In the genomic region with DNA sequence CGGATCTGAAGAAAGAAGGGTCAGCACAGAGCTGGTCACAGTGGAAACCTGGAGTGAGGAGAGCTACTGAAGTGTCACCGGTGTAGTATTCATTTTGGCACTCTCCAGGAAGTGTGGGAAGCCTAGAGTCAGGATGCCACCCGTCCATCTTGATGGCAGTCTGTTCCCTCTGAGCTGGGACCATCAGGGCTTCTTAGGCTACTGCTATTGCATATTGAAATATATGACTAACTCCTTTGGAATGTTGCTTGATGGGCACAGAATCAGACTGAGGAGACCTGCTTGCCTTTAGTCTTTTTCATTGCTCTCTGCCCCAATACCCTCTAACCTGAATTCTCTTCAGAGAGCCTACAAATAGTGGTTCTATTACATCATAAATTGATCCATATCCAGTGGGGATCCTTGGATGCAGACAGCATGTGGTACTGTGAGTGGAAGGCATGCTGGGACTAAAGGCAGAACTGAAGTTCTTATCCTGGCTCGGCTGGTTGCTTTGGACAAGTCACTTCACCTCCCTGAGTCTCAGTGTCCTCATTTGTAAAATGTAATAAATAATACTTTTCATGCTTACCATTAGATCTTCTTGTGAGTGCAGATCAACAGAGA, we compare ENCODE assay signal across 14 cellular contexts.
DNase-seq lines count a peak whose midpoint lies in the region; ATAC-seq, FAIRE-seq and TF ChIP-seq lines count a peak whose summit lies in the region.
"Had no signal": no experiment of that assay in that cellular context is flagged by ENCODE, and none has a peak within 500 bp of the region (broad histone marks: within the 10 kb centered on the region; RNA-seq: fewer than 3 reads in every experiment).

No MANE protein-coding gene starts in this region.

- peaks cover 7% of the 10 kb centered on the region for H3K4me1 ChIP-seq in keratinocyte (ENCODE audit: control insufficient read depth, extremely low read depth, insufficient read depth, low read length)
- H3K4me1 ChIP-seq: heart left ventricle, thyroid gland had no signal

- ATAC-seq in GM18511 (IDR thresholded peaks at IDR 0.05; ENCODE audit: unreplicated experiment), result no peak
- ATAC-seq in stimulated activated memory B cell treated with anti-CD40 and anti-IgM and Interleukin-4, amounts not matched to agents 10 μg/mL and 1 μg/mL and 100 μg/mL, for 72 hours, result no peak
- ATAC-seq: heart left ventricle had no signal

- H3K4me2 ChIP-seq in keratinocyte (ENCODE audit: control insufficient read depth, extremely low read depth, insufficient read depth, low read depth, low read length), result no peak overlapping the region
- H3K4me2 ChIP-seq: BLaER1 treated with 17β-estradiol and CSF1 and Interleukin-3, amounts not matched to agents 10 nM and 100 nM had no signal

- no peaks in the 10 kb centered on the region for H3K9me3 ChIP-seq in keratinocyte (ENCODE audit: control insufficient read depth, low read depth, low read length)
- H3K9me3 ChIP-seq: heart left ventricle, thyroid gland had no signal

- no peaks in the 10 kb centered on the region for H4K20me1 ChIP-seq in keratinocyte (ENCODE audit: control insufficient read depth, extremely low read depth, insufficient read depth, low read length)
- H4K20me1 ChIP-seq: BLaER1 treated with 17β-estradiol and CSF1 and Interleukin-3, amounts not matched to agents 10 nM and 100 nM had no signal

- no peak overlapping the region for H3K4me3 Mint-ChIP-seq in stimulated activated memory B cell treated with anti-CD40 and anti-IgM and Interleukin-4, amounts not matched to agents 10 μg/mL and 1 μg/mL and 100 μg/mL, for 72 hours

- H3K4me1 Mint-ChIP-seq in stimulated activated memory B cell treated with anti-CD40 and anti-IgM and Interleukin-4, amounts not matched to agents 10 μg/mL and 1 μg/mL and 100 μg/mL, for 72 hours, result no peaks in the 10 kb centered on the region

- no peak overlapping the region for H2AFZ ChIP-seq in keratinocyte (ENCODE audit: control insufficient read depth, low read length)

- FAIRE-seq in bronchial epithelial cell (lab: Jason Lieb, UNC) (peak; percentile 62), keratinocyte (lab: Jason Lieb, UNC) (peak; percentile 85)
- FAIRE-seq: colon had no signal

- H3K27me3 ChIP-seq in bronchial epithelial cell (ENCODE audit: control insufficient read depth, insufficient read depth, low read length) (no peaks in the 10 kb centered on the region), keratinocyte (ENCODE audit: control insufficient read depth, extremely low read depth, insufficient read depth, low read length) (no peaks in the 10 kb centered on the region)
- H3K27me3 ChIP-seq: BLaER1 treated with 17β-estradiol and CSF1 and Interleukin-3, amounts not matched to agents 10 nM and 100 nM; heart left ventricle; thyroid gland had no signal

- no peaks in the 10 kb centered on the region for H3K9me1 ChIP-seq in keratinocyte (ENCODE audit: control insufficient read depth, extremely low read depth, insufficient read depth, low read length)

- dilution Hi-C loops in keratinocyte (cut with MboI; ENCODE audit: extremely low pct_ligation_motif_present, low sequenced_read_pairs), result no loop called here

- peaks cover 90% of the 10 kb centered on the region for H3K36me3 Mint-ChIP-seq in stimulated activated memory B cell treated with anti-CD40 and anti-IgM and Interleukin-4, amounts not matched to agents 10 μg/mL and 1 μg/mL and 100 μg/mL, for 72 hours

- TF ChIP-seq EP300 in Ishikawa (IDR thresholded peaks at IDR 0.05; ENCODE audit: borderline replicate concordance), result no peak

- no peaks in the 10 kb centered on the region for H3K9me3 Mint-ChIP-seq in stimulated activated memory B cell treated with anti-CD40 and anti-IgM and Interleukin-4, amounts not matched to agents 10 μg/mL and 1 μg/mL and 100 μg/mL, for 72 hours

- DNase-seq in AG09319 (ENCODE audit: extremely low read depth, low read depth) (peak; percentile 2), bronchial epithelial cell (ENCODE audit: low read depth) (peak; percentile 68), keratinocyte (ENCODE audit: low read depth, low spot score) (peak; percentile 19), DMS79 treated with DMSO at 0.1 percent for 48 hours (lab: John Stamatoyannopoulos, UW) (no peak), DMS53 (lab: John Stamatoyannopoulos, UW) (no peak)
- DNase-seq: activated effector memory CD4-positive, alpha-beta T cell treated with anti-CD3 and anti-CD28 coated beads, Interleukin-2, amount 50 U/mL, for 16 hours; heart left ventricle; SHP77; thyroid gland had no signal

- H3K36me3 ChIP-seq in bronchial epithelial cell (ENCODE audit: control insufficient read depth, insufficient read depth, low read length) (peaks cover 3% of the 10 kb centered on the region), keratinocyte (ENCODE audit: control insufficient read depth in 2 of 2, extremely low read depth in 1 of 2, insufficient read depth in 2 of 2, low read length in 2 of 2) (peaks cover 0 to 2% of the 10 kb centered on the region in 2 experiments)

- no peak overlapping the region for H3K27ac ChIP-seq in keratinocyte (ENCODE audit: control insufficient read depth, insufficient read depth, low read length)
- H3K27ac ChIP-seq: BLaER1 treated with 17β-estradiol and CSF1 and Interleukin-3, amounts not matched to agents 10 nM and 100 nM; heart left ventricle; thyroid gland had no signal

- H3K27ac Mint-ChIP-seq in stimulated activated memory B cell treated with anti-CD40 and anti-IgM and Interleukin-4, amounts not matched to agents 10 μg/mL and 1 μg/mL and 100 μg/mL, for 72 hours, result no peak overlapping the region

- no peaks in the 10 kb centered on the region for H3K79me2 ChIP-seq in keratinocyte (ENCODE audit: control insufficient read depth, insufficient read depth, low read length)

- H3K27me3 Mint-ChIP-seq in stimulated activated memory B cell treated with anti-CD40 and anti-IgM and Interleukin-4, amounts not matched to agents 10 μg/mL and 1 μg/mL and 100 μg/mL, for 72 hours, result no peaks in the 10 kb centered on the region

- no peak for TF ChIP-seq RAD21 in Ishikawa (IDR thresholded peaks at IDR 0.05; ENCODE audit: low read depth)

- no peak overlapping the region for H3K9ac ChIP-seq in keratinocyte (ENCODE audit: control insufficient read depth, extremely low read depth, insufficient read depth, low read length)
- H3K9ac ChIP-seq: BLaER1 treated with 17β-estradiol and CSF1 and Interleukin-3, amounts not matched to agents 10 nM and 100 nM had no signal

- TF ChIP-seq CTCF in AG09319 (IDR thresholded peaks at IDR 0.05; ENCODE audit: low read depth, low read length), result no peak
- no peak for TF ChIP-seq CTCF in bronchial epithelial cell (IDR thresholded peaks at IDR 0.05; ENCODE audit: insufficient read depth, low read length, severe bottlenecking)
- no peak for TF ChIP-seq CTCF in keratinocyte (optimal IDR thresholded peaks at IDR 0.05 in 1 of 3, IDR thresholded peaks at IDR 0.05 in 1 of 3, conservative IDR thresholded peaks at IDR 0.05 in 1 of 3; ENCODE audit: extremely low read depth in 1 of 3, insufficient read depth in 2 of 3, low read length in 3 of 3)

- no peak overlapping the region for H3K4me3 ChIP-seq in bronchial epithelial cell (ENCODE audit: low read depth, low read length)
- H3K4me3 ChIP-seq in keratinocyte (ENCODE audit: control insufficient read depth in 2 of 3, extremely low read depth in 1 of 3, insufficient read depth in 2 of 3, low read depth in 1 of 3, low read length in 3 of 3), result no peak overlapping the region
- H3K4me3 ChIP-seq: BLaER1 treated with 17β-estradiol and CSF1 and Interleukin-3, amounts not matched to agents 10 nM and 100 nM; heart left ventricle; thyroid gland had no signal

TF ChIP-seq in Ishikawa, 13 proteins besides CTCF, POLR2A, EP300 and RAD21:
- TF ChIP-seq USF1 (IDR thresholded peaks at IDR 0.05) (no peak), TEAD4 (IDR thresholded peaks at IDR 0.05) (peak; percentile 54; the same call in 1 of the 2 replicates)

Comparison
In these comparisons a context has a peak if more than half of its experiments do, and no peak if none do; other contexts are left out.
1. DNase-seq: peak in AG09319 (single experiment), bronchial epithelial cell (single experiment) and keratinocyte (single experiment); none in DMS79 treated with DMSO at 0.1 percent for 48 hours (single experiment) and DMS53 (single experiment).